Comparison of ENCODE assay signal across 1 cellular context in the genomic region with DNA sequence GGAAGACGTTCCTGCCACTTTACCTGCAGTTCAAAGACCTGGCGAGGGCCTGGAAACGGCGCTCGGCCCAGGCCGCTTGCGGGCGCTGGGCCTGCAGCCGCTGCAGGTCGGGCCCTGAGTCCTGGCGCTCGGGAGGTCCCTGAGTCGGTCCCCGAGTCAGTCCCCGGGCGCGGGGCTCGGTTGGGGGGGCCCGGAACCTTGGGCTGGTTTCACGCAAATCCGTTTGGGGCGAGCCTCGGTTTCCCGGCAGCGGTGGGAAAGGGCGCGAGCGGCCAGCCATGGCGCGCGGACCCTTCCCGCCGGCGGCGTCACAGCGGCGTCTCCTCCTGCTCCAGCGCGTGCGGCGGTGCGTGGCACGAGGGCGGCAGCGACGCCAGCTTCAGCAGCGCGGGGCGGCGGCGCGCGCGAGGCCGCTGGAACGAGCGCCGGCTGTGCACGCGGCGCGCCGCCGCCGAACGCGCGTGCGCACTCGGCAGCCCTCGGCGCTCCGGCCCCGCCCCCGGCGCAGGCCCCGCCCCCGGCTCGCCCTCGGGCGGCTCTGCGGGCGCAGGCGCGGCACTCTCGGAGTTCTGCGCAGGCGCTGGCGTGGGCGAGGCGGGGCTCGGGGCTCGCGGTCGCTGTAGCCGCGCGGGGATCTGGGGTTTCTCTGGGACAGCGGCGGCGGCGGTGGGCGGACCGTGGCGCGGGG.
A peak's percentile ranks its signal among the peaks of the same experiment; 100 is the strongest.
TF ChIP-seq lines count a peak whose summit lies in the region.

No MANE protein-coding gene starts in this region.

TF ChIP-seq in A549, 52 proteins besides CTCF, POLR2A, EP300 and RAD21 (continued from another document):
- TF ChIP-seq TFCP2L1 (CRISPR knock-in tag; IDR thresholded peaks at IDR 0.05) = 0 out of 2 replicates have a peak, but pooled peaks have one; percentile 40
- no peak for TF ChIP-seq HEYL (CRISPR knock-in tag; IDR thresholded peaks at IDR 0.05)
- TF ChIP-seq NFE2L2 (conservative IDR thresholded peaks at IDR 0.05; ENCODE audit: low read length) = no peak
- no peak for TF ChIP-seq KDM1A (IDR thresholded peaks at IDR 0.05; ENCODE audit: low read depth)
- no peak; the same call in 1 of the 2 replicates for TF ChIP-seq TP53 (CRISPR knock-in tag; IDR thresholded peaks at IDR 0.05)
- no peak for TF ChIP-seq CHD2 (IDR thresholded peaks at IDR 0.05; ENCODE audit: low read length, partially characterized antibody)
- TF ChIP-seq CEBPB (IDR thresholded peaks at IDR 0.05) = no peak
- TF ChIP-seq NR3C1 (IDR thresholded peaks at IDR 0.05) = no peak
- TF ChIP-seq RCOR1 (IDR thresholded peaks at IDR 0.05; ENCODE audit: low read depth, low read length) = no peak
- no peak for TF ChIP-seq EHMT2 (IDR thresholded peaks at IDR 0.05; ENCODE audit: low read depth)
- TF ChIP-seq, protein P1, sequence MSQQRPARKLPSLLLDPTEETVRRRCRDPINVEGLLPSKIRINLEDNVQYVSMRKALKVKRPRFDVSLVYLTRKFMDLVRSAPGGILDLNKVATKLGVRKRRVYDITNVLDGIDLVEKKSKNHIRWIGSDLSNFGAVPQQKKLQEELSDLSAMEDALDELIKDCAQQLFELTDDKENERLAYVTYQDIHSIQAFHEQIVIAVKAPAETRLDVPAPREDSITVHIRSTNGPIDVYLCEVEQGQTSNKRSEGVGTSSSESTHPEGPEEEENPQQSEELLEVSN (IDR thresholded peaks at IDR 0.05; ENCODE audit: borderline replicate concordance, low read depth) = peak; percentile 96
- no peak for TF ChIP-seq ZSCAN20 (CRISPR knock-in tag; IDR thresholded peaks at IDR 0.05)
- TF ChIP-seq ZC3H11A (IDR thresholded peaks at IDR 0.05) = no peak
- TF ChIP-seq CBX2 (IDR thresholded peaks at IDR 0.05; ENCODE audit: borderline replicate concordance, low read depth) = no peak
- TF ChIP-seq FOSL2 (IDR thresholded peaks at IDR 0.05) = no peak
- TF ChIP-seq FOSL2 (CRISPR knock-in tag; IDR thresholded peaks at IDR 0.05) = no peak
- TF ChIP-seq, protein P2, sequence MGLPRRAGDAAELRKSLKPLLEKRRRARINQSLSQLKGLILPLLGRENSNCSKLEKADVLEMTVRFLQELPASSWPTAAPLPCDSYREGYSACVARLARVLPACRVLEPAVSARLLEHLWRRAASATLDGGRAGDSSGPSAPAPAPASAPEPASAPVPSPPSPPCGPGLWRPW (IDR thresholded peaks at IDR 0.05) = no peak
- TF ChIP-seq MAZ (IDR thresholded peaks at IDR 0.05; ENCODE audit: borderline replicate concordance, low read depth, low read length) = no peak
- TF ChIP-seq BHLHE40 (IDR thresholded peaks at IDR 0.05; ENCODE audit: low read depth, low read length) = no peak
- peak; percentile 68; the same call in 1 of the 2 replicates for TF ChIP-seq MYC (IDR thresholded peaks at IDR 0.05; ENCODE audit: borderline replicate concordance, low read length)
- TF ChIP-seq, protein P3, sequence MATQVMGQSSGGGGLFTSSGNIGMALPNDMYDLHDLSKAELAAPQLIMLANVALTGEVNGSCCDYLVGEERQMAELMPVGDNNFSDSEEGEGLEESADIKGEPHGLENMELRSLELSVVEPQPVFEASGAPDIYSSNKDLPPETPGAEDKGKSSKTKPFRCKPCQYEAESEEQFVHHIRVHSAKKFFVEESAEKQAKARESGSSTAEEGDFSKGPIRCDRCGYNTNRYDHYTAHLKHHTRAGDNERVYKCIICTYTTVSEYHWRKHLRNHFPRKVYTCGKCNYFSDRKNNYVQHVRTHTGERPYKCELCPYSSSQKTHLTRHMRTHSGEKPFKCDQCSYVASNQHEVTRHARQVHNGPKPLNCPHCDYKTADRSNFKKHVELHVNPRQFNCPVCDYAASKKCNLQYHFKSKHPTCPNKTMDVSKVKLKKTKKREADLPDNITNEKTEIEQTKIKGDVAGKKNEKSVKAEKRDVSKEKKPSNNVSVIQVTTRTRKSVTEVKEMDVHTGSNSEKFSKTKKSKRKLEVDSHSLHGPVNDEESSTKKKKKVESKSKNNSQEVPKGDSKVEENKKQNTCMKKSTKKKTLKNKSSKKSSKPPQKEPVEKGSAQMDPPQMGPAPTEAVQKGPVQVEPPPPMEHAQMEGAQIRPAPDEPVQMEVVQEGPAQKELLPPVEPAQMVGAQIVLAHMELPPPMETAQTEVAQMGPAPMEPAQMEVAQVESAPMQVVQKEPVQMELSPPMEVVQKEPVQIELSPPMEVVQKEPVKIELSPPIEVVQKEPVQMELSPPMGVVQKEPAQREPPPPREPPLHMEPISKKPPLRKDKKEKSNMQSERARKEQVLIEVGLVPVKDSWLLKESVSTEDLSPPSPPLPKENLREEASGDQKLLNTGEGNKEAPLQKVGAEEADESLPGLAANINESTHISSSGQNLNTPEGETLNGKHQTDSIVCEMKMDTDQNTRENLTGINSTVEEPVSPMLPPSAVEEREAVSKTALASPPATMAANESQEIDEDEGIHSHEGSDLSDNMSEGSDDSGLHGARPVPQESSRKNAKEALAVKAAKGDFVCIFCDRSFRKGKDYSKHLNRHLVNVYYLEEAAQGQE (IDR thresholded peaks at IDR 0.05) = no peak
- TF ChIP-seq EHF (CRISPR knock-in tag; IDR thresholded peaks at IDR 0.05) = peak; percentile 79; the same call in 1 of the 2 replicates
- no peak for TF ChIP-seq ESRRA (IDR thresholded peaks at IDR 0.05; ENCODE audit: borderline replicate concordance, low read length)
- peak; percentile 65 for TF ChIP-seq PHF8 (IDR thresholded peaks at IDR 0.05; ENCODE audit: borderline replicate concordance, low read depth)
- TF ChIP-seq JUN (IDR thresholded peaks at IDR 0.05) = peak in 1 of 2 experiments; percentile 45; a peak in 2 of 5 replicates
- no peak for TF ChIP-seq GATA3 (IDR thresholded peaks at IDR 0.05; ENCODE audit: borderline replicate concordance)
- TF ChIP-seq POLR2AphosphoS2 (conservative IDR thresholded peaks at IDR 0.05; ENCODE audit: low read length) = no peak
- no peak for TF ChIP-seq SMC3 (IDR thresholded peaks at IDR 0.05)
- TF ChIP-seq NPAS2 (CRISPR knock-in tag; IDR thresholded peaks at IDR 0.05; ENCODE audit: borderline replicate concordance) = peak; percentile 62; the same call in 1 of the 2 replicates
- TF ChIP-seq ZNF302 (CRISPR knock-in tag; IDR thresholded peaks at IDR 0.05) = no peak
- no peak for TF ChIP-seq HOXA7 (CRISPR knock-in tag; IDR thresholded peaks at IDR 0.05)
- TF ChIP-seq MAFK (IDR thresholded peaks at IDR 0.05; ENCODE audit: partially characterized antibody) = no peak
- TF ChIP-seq, protein P4, sequence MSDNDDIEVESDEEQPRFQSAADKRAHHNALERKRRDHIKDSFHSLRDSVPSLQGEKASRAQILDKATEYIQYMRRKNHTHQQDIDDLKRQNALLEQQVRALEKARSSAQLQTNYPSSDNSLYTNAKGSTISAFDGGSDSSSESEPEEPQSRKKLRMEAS (IDR thresholded peaks at IDR 0.05) = peak; percentile 96
- TF ChIP-seq, protein P5, sequence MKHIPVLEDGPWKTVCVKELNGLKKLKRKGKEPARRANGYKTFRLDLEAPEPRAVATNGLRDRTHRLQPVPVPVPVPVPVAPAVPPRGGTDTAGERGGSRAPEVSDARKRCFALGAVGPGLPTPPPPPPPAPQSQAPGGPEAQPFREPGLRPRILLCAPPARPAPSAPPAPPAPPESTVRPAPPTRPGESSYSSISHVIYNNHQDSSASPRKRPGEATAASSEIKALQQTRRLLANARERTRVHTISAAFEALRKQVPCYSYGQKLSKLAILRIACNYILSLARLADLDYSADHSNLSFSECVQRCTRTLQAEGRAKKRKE (CRISPR knock-in tag; IDR thresholded peaks at IDR 0.05; ENCODE audit: low read depth) = peak; percentile 75; the same call in 1 of the 2 replicates
- TF ChIP-seq HOXB13 (CRISPR knock-in tag; IDR thresholded peaks at IDR 0.05; ENCODE audit: low read depth) = peak; percentile 76; the same call in 1 of the 2 replicates
- no peak for TF ChIP-seq SREBF2 (IDR thresholded peaks at IDR 0.05)
- TF ChIP-seq CHD4 (IDR thresholded peaks at IDR 0.05; ENCODE audit: borderline replicate concordance) = no peak
- TF ChIP-seq HOXB5 (CRISPR knock-in tag; IDR thresholded peaks at IDR 0.05) = peak; percentile 92
- TF ChIP-seq, protein P6, sequence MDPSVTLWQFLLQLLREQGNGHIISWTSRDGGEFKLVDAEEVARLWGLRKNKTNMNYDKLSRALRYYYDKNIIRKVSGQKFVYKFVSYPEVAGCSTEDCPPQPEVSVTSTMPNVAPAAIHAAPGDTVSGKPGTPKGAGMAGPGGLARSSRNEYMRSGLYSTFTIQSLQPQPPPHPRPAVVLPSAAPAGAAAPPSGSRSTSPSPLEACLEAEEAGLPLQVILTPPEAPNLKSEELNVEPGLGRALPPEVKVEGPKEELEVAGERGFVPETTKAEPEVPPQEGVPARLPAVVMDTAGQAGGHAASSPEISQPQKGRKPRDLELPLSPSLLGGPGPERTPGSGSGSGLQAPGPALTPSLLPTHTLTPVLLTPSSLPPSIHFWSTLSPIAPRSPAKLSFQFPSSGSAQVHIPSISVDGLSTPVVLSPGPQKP (IDR thresholded peaks at IDR 0.05; ENCODE audit: low read depth, low read length) = no peak
- TF ChIP-seq, protein P7, sequence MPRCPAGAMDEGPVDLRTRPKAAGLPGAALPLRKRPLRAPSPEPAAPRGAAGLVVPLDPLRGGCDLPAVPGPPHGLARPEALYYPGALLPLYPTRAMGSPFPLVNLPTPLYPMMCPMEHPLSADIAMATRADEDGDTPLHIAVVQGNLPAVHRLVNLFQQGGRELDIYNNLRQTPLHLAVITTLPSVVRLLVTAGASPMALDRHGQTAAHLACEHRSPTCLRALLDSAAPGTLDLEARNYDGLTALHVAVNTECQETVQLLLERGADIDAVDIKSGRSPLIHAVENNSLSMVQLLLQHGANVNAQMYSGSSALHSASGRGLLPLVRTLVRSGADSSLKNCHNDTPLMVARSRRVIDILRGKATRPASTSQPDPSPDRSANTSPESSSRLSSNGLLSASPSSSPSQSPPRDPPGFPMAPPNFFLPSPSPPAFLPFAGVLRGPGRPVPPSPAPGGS (IDR thresholded peaks at IDR 0.05) = peak; percentile 62; the same call in 2 of the 3 replicates
- no peak for TF ChIP-seq KDM5A (IDR thresholded peaks at IDR 0.05)
- no peak for TF ChIP-seq HDAC2 (IDR thresholded peaks at IDR 0.05)
- TF ChIP-seq FOSB (CRISPR knock-in tag; IDR thresholded peaks at IDR 0.05) = no peak
- TF ChIP-seq CBX8 (IDR thresholded peaks at IDR 0.05) = no peak
- TF ChIP-seq, protein P8, sequence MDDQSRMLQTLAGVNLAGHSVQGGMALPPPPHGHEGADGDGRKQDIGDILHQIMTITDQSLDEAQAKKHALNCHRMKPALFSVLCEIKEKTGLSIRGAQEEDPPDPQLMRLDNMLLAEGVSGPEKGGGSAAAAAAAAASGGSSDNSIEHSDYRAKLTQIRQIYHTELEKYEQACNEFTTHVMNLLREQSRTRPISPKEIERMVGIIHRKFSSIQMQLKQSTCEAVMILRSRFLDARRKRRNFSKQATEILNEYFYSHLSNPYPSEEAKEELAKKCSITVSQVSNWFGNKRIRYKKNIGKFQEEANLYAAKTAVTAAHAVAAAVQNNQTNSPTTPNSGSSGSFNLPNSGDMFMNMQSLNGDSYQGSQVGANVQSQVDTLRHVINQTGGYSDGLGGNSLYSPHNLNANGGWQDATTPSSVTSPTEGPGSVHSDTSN (IDR thresholded peaks at IDR 0.05) = no peak
- TF ChIP-seq FOXS1 (CRISPR knock-in tag; IDR thresholded peaks at IDR 0.05) = peak; percentile 54
- peak; percentile 40; the same call in 1 of the 2 replicates for TF ChIP-seq RNF2 (IDR thresholded peaks at IDR 0.05; ENCODE audit: borderline replicate concordance, low read depth)
- no peak for TF ChIP-seq RFX5 (IDR thresholded peaks at IDR 0.05)
- no peak for TF ChIP-seq RARB (CRISPR knock-in tag; IDR thresholded peaks at IDR 0.05)
TF ChIP-seq in A549: peak in this region for 14.
